16 cellular contexts compared by ENCODE assay signal in genomic region chr20:23205221-23205620, GRCh38.
DNase-seq lines count a peak whose midpoint lies in the region; ATAC-seq, FAIRE-seq and TF ChIP-seq lines count a peak whose summit lies in the region.
"Had no signal": no experiment of that assay in that cellular context is flagged by ENCODE, and none has a peak within 500 bp of the region (broad histone marks: within the 10 kb centered on the region; RNA-seq: fewer than 3 reads in every experiment).

No MANE protein-coding gene starts in this region.

- peaks cover 9 to 17% (median 11%) of the 10 kb centered on the region in 4 experiments for H3K4me1 ChIP-seq in H1 (replicated peaks in 1 of 4; ENCODE audit: control insufficient read depth in 3 of 4, insufficient read depth in 4 of 4, low read length in 3 of 4)
- peaks cover 7% of the 10 kb centered on the region for H3K4me1 ChIP-seq in mucosa of descending colon (ENCODE audit: low read depth)
- H3K4me1 ChIP-seq in tibial artery = peaks cover 0 to 30% (median 12%) of the 10 kb centered on the region in 4 donors
- H3K4me1 ChIP-seq: colonic mucosa had no signal

- WGBS in H1 (ENCODE audit: extremely low coverage in 1 of 2, insufficient coverage in 1 of 2, insufficient read length in 1 of 2, insufficient replicate concordance in 2 of 2, low coverage in 1 of 2, low lambda C conversion rate in 2 of 2, missing lambda C conversion rate in 1 of 2), 2 experiments = 49% methylated on average over 6 of the region's 6 CpGs; no CpG with 5 or more reads in 1 of the 2 experiments

- H3K14ac ChIP-seq in H1 (ENCODE audit: insufficient read length) = no peak overlapping the region

- H3K9me3 ChIP-seq in H1 (ENCODE audit: insufficient read depth in 2 of 2, low read depth in 1 of 2, low read length in 1 of 2) = no peaks in the 10 kb centered on the region
- H3K9me3 ChIP-seq in mucosa of descending colon = no peaks in the 10 kb centered on the region
- H3K9me3 ChIP-seq in tibial artery = no peaks in the 10 kb centered on the region
- H3K9me3 ChIP-seq: colonic mucosa had no signal

- TF ChIP-seq CTCF in H1 (IDR thresholded peaks at IDR 0.05; ENCODE audit: control extremely low read depth in 1 of 3, insufficient read depth in 1 of 3, low read depth in 1 of 3, low read length in 3 of 3) = no peak
- TF ChIP-seq CTCF in mucosa of descending colon (IDR thresholded peaks at IDR 0.05) = no peak
- no peak for TF ChIP-seq CTCF in tibial artery (IDR thresholded peaks at IDR 0.05)

- no peak overlapping the region for H4K91ac ChIP-seq in H1 (replicated peaks; ENCODE audit: insufficient read length, low read length)

- H3K23me2 ChIP-seq in H1 (ENCODE audit: low read depth, low read length) = no peaks in the 10 kb centered on the region; the same call in 1 of the 2 replicates

- no peak overlapping the region for H3K18ac ChIP-seq in H1 (ENCODE audit: extremely low read depth, low read length)

- H4K5ac ChIP-seq in H1 (ENCODE audit: insufficient read length, low read depth, low read length) = no peak overlapping the region

- TF ChIP-seq EP300 in H1 (IDR thresholded peaks at IDR 0.05; ENCODE audit: borderline replicate concordance in 1 of 2, low read depth in 2 of 2, low read length in 2 of 2) = no peak

- H4K20me1 ChIP-seq in H1 (replicated peaks in 1 of 2; ENCODE audit: control insufficient read depth in 1 of 2, insufficient read depth in 2 of 2, low read length in 2 of 2) = no peaks in the 10 kb centered on the region

- POLR2A ChIA-PET in H1 (lab: Charles Lee; ENCODE audit: partially characterized antibody) = interaction anchor here (1.1 kb wide), 1 partner anchor 30 kb away, joined by 3 read pairs; no protein-coding TSS in a partner anchor

- CTCF ChIA-PET in H1 (lab: Charles Lee; ENCODE audit: partially characterized antibody) = interaction anchor here (1.0 to 4.1 kb wide), 8 partner anchors 16 to 231 kb away, joined by 3 to 15 read pairs (median 4); no protein-coding TSS in a partner anchor

- no peak overlapping the region for H3K56ac ChIP-seq in H1 (replicated peaks; ENCODE audit: insufficient read length, low read depth, low read length)

- H3K9ac ChIP-seq in H1 (replicated peaks in 1 of 4; ENCODE audit: extremely low read depth in 1 of 4, low read depth in 3 of 4, low read length in 3 of 4) = no peak overlapping the region

- H2BK15ac ChIP-seq in H1 (ENCODE audit: low read length) = 0 out of 2 replicates have a peak overlapping the region, but pooled peaks have one; percentile 29

- H2BK120ac ChIP-seq in H1 (replicated peaks; ENCODE audit: low read depth, low read length) = no peak overlapping the region

- no peak overlapping the region for H2AFZ ChIP-seq in H1 (ENCODE audit: low read length)

- 0 out of 2 replicates have a peak overlapping the region, but pooled peaks have one; percentile 0 for H2BK20ac ChIP-seq in H1 (ENCODE audit: low read length)

- peak overlapping the region in 1 of 2 experiments; percentile 18; a peak in 1 of 4 replicates for H3K4me2 ChIP-seq in H1 (ENCODE audit: insufficient read depth in 1 of 2, low read depth in 2 of 2, low read length in 2 of 2)

- H2BK12ac ChIP-seq in H1 (ENCODE audit: low read depth, low read length) = no peak overlapping the region

- H3K27me3 ChIP-seq in H1 (replicated peaks in 1 of 4; ENCODE audit: control insufficient read depth in 3 of 4, extremely low read depth in 1 of 4, insufficient read depth in 3 of 4, low read length in 3 of 4) (peaks cover 0 to 14% (median 1%) of the 10 kb centered on the region in 4 experiments; a peak in 3 of 7 replicates), tibial artery (no peaks in the 10 kb centered on the region)
- H3K27me3 ChIP-seq: colonic mucosa had no signal

- no peak overlapping the region; the same call in 1 of the 2 replicates for H2BK5ac ChIP-seq in H1 (ENCODE audit: low read depth, low read length)

- 0 out of 8 replicates have a peak overlapping the region, but pooled peaks of 1 of the 4 experiments have one; percentile 7 for H3K4me3 ChIP-seq in H1 (ENCODE audit: extremely low read depth in 1 of 4, insufficient read depth in 2 of 4, low read depth in 3 of 4, low read length in 4 of 4)
- H3K4me3 ChIP-seq in mucosa of descending colon = no peak overlapping the region
- H3K4me3 ChIP-seq in tibial artery = no peak overlapping the region
- H3K4me3 ChIP-seq: colonic mucosa had no signal

- TF ChIP-seq POLR2A in H1 (IDR thresholded peaks at IDR 0.05; ENCODE audit: control extremely low read depth in 1 of 2, low read depth in 2 of 2, low read length in 2 of 2) = no peak

- no peaks in the 10 kb centered on the region for H3K79me2 ChIP-seq in H1 (ENCODE audit: control insufficient read depth in 1 of 2, insufficient read depth in 2 of 2, low read length in 2 of 2)

- H3K27ac ChIP-seq in H1 (ENCODE audit: low read depth, low read length) (no peak overlapping the region), tibial artery (peak overlapping the region; percentile 53 to 70)
- H3K27ac ChIP-seq: 22Rv1, colonic mucosa had no signal

- H3K79me1 ChIP-seq in H1 (ENCODE audit: low read depth, low read length) = no peaks in the 10 kb centered on the region

- ATAC-seq in mucosa of descending colon = peak; percentile 55
- ATAC-seq in HG03460 (IDR thresholded peaks at IDR 0.05; ENCODE audit: unreplicated experiment) = no peak
- ATAC-seq: activated T-cell treated with anti-CD3 and anti-CD28 coated beads, Interleukin-2, amount 50 U/mL, for 72 hours; stimulated activated effector memory CD8-positive, alpha-beta T cell treated with anti-CD3 and anti-CD28 coated beads, Interleukin-12 subunit alpha, Interleukin-12 subunit beta, amount 100 ng/mL, for 72 hours had no signal

- no peaks in the 10 kb centered on the region for H3K36me3 ChIP-seq in H1 (ENCODE audit: control insufficient read depth in 2 of 4, insufficient read depth in 4 of 4, low read length in 3 of 4)
- H3K36me3 ChIP-seq in mucosa of descending colon (ENCODE audit: low read depth) = no peaks in the 10 kb centered on the region
- H3K36me3 ChIP-seq in tibial artery = no peaks in the 10 kb centered on the region
- H3K36me3 ChIP-seq: colonic mucosa had no signal

- no peak overlapping the region for H4K8ac ChIP-seq in H1 (ENCODE audit: extremely low read depth, insufficient read depth, low read length)

- DNase-seq in NCI-H2081 (lab: John Stamatoyannopoulos, UW) (peak; percentile 11 to 70), NCI-H2081 treated with DMSO at 0.1 percent for 48 hours (lab: John Stamatoyannopoulos, UW) (no peak), H1 (ENCODE audit: low read depth in 1 of 2, low spot score in 2 of 2) (no peak), mucosa of descending colon (no peak), tibial artery (no peak), NCI-H1694 (lab: John Stamatoyannopoulos, UW) (no peak), DMS53 treated with DMSO at 0.1 percent for 48 hours (lab: John Stamatoyannopoulos, UW; ENCODE audit: unreplicated experiment) (no peak)
- DNase-seq: activated CD4-positive, alpha-beta T cell treated with anti-CD3 and anti-CD28 coated beads for 48 hours; activated T-cell treated with anti-CD3 and anti-CD28 coated beads, Interleukin-2, amount 50 U/mL, for 72 hours; CD4-positive, alpha-beta T cell; NCI-H1105; stimulated activated CD4-positive, alpha-beta T cell treated with anti-CD3 and anti-CD28 coated beads, Interleukin-2, amount 100 ng/mL, for 48 hours had no signal

- TF ChIP-seq RAD21 in H1 (IDR thresholded peaks at IDR 0.05 in 1 of 2, conservative IDR thresholded peaks at IDR 0.05 in 1 of 2; ENCODE audit: low read depth in 2 of 2, low read length in 2 of 2) = no peak

- H2AK5ac ChIP-seq in H1 (ENCODE audit: low read depth, low read length) = no peak overlapping the region

- FAIRE-seq in H1 (lab: Jason Lieb, UNC) = no peak

- intact Hi-C loops in mucosa of descending colon (cut with DNase I, micrococcal nuclease) = no loop called here
- intact Hi-C loops in tibial artery (cut with DNase I; ENCODE audit: low total_unique reads) = no loop called here

- no peak overlapping the region for H3K23ac ChIP-seq in H1 (ENCODE audit: insufficient read length)

- H3K4ac ChIP-seq in H1 (replicated peaks; ENCODE audit: insufficient read length, low read depth, low read length) = no peak overlapping the region

TF ChIP-seq in H1, 55 proteins besides CTCF, POLR2A, EP300 and RAD21 (continues in another document):
- TF ChIP-seq CBX5 (IDR thresholded peaks at IDR 0.05; ENCODE audit: low read depth, low read length) (no peak), E2F6 (IDR thresholded peaks at IDR 0.05) (no peak)

Comparison
In these comparisons a context has a peak if more than half of its experiments do, and no peak if none do; other contexts are left out.
1. DNase-seq: peak in NCI-H2081 (2 of 2); none in NCI-H2081 treated with DMSO at 0.1 percent for 48 hours (single experiment), H1 (0 of 2), mucosa of descending colon (0 of 3), tibial artery (0 of 2), NCI-H1694 (single experiment) and DMS53 treated with DMSO at 0.1 percent for 48 hours (single experiment).